ENCODE assay signal across 35 cellular contexts in the genomic region with DNA sequence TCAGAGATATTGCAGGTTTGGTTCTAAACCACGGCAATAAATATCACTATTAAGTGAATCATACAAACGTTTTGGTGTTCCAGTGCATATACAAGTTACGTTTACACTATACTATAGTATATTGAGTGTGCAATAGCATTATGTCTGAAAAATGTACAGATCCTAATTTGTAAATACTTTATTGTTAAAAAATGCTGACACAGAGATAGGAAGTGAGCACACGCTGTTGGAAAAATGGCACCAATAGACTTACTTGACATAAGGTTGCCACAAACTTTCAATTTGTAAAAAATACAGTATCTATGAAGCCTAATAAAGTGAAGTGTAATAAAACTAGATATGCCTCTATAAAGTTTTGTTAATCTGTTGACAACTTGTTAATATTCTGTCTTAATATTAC. TPM values are rescaled to one million over a fixed set of nuclear protein-coding genes. Genes with fewer than 3 reads are reported as not detected.
"Had no signal": no experiment of that assay in that cellular context is flagged by ENCODE, and none has a peak within 500 bp of the region (broad histone marks: within the 10 kb centered on the region; RNA-seq: fewer than 3 reads in every experiment).

No MANE protein-coding gene starts in this region.

- H3K27me3 ChIP-seq: MG63, SJCRH30 had no signal

- DNase-seq: Kasumi-1, MG63, NCI-H1048, NCI-H1092 treated with DMSO at 0.1 percent for 48 hours, NCI-H1105 treated with DMSO at 0.1 percent for 48 hours, NCI-H1417, NCI-H1436, NCI-H146, NCI-H1694, NCI-H187, NCI-H1930, NCI-H2029 treated with DMSO at 0.1 percent for 48 hours, NCI-H2081 treated with DMSO at 0.1 percent for 48 hours, NCI-H2107, NCI-H2171, NCI-H226, NCI-H446 treated with DMSO at 0.1 percent for 48 hours, NCI-H510A, NCI-H526, NCI-H69, NCI-H748 treated with DMSO at 0.1 percent for 48 hours, NCI-H82, PC-9, SHP77, SIG-M5, SJCRH30, T-cell had no signal

- H2AFZ ChIP-seq: PC-9 had no signal

- FAIRE-seq: RCC 7860 had no signal

- H3K9me3 ChIP-seq: MG63 had no signal

- ATAC-seq: Panc1, Right ventricle myocardium inferior, SK-N-SH treated with all-trans-retinoic acid at 6 μM for 48 hours, T-cell had no signal

- H3K36me3 ChIP-seq: MG63, SJCRH30 had no signal

- H3K4me2 ChIP-seq: PC-9 had no signal

- H3K4me3 ChIP-seq: MG63, PC-9, SJCRH30, SK-N-MC had no signal

- H3K27ac ChIP-seq: PC-9, RWPE1, SJCRH30, SK-N-MC had no signal

RNA-seq across cellular contexts. Expression of a gene that starts 16.0 kb away (rescaled TPM):
- total RNA-seq: OCI-LY7, PC-9, Right ventricle myocardium inferior, RPMI7951, SJCRH30, T-cell had no signal
